8 cellular contexts compared by ENCODE assay signal in the genomic region with DNA sequence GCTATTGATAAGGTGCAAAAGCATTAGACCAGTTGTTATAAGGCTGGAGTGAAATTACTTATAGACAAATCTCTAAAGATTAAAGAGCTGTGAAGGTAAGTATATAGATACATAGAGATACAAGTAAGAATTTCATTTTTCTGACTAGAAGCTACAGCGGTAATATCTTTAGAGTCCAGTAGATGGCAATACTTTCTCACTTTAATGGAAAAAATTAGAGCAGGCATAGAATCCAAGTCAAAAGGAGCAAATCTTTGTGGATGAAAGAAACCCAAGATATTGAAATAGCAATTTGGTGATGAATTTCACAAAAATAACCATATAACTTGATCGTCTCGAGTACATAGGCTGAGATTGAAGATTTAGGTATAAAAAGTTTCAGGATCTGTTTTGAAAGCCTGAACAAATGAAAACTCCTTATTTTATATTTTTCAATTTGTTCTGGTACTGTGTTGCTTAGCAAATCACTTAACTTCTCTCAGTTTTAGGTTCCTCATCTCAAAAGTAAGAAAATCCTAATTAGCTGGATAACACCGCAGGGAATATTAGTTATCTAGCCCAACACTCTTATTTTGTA.
DNase-seq lines count a peak whose midpoint lies in the region; ATAC-seq, FAIRE-seq and TF ChIP-seq lines count a peak whose summit lies in the region.

No MANE protein-coding gene starts in this region.

- TF ChIP-seq CTCF in Loucy (conservative IDR thresholded peaks at IDR 0.05; ENCODE audit: low read length), result peak; percentile 85
- peak; percentile 74 for TF ChIP-seq CTCF in psoas muscle (IDR thresholded peaks at IDR 0.05)

- H3K9ac ChIP-seq in Loucy (ENCODE audit: low read depth, low read length, poor library complexity, severe bottlenecking) (no peak overlapping the region), SK-N-MC (ENCODE audit: insufficient read length) (no peak overlapping the region)

- H3F3A ChIP-seq in Loucy (ENCODE audit: low read depth), result 0 out of 2 replicates have a peak, but pooled peaks cover 3% of the 10 kb centered on the region

- no peaks in the 10 kb centered on the region for H4K20me1 ChIP-seq in Loucy (ENCODE audit: insufficient read depth, low read length, poor library complexity, severe bottlenecking)

- H3K9me3 ChIP-seq in Loucy (ENCODE audit: insufficient read depth, low read depth, low read length) (no peaks in the 10 kb centered on the region), SK-N-MC (ENCODE audit: low read depth, low read length) (no peaks in the 10 kb centered on the region), psoas muscle (no peaks in the 10 kb centered on the region)

- 30 to 34% (median 33%) methylated on average over 4 of the region's 4 CpGs for WGBS in psoas muscle, 3 donors

- FAIRE-seq in G401.6 (lab: Jason Lieb, UNC), result peak; percentile 98

- ATAC-seq in psoas muscle (peak in 3 of 4 donors; percentile 48 to 76 (median 54)), HG03139 (IDR thresholded peaks at IDR 0.05; ENCODE audit: unreplicated experiment) (no peak)

- no peaks in the 10 kb centered on the region for H3K9me2 ChIP-seq in Loucy (replicated peaks; ENCODE audit: low read depth, low read length)

- H3K4me1 ChIP-seq in Loucy (ENCODE audit: insufficient read depth, low read length, poor library complexity, severe bottlenecking) (no peaks in the 10 kb centered on the region), psoas muscle (no peaks in the 10 kb centered on the region)

- peak; percentile 40 for DNase-seq in SK-N-MC (ENCODE audit: low read depth, low spot score)
- peak; percentile 35 for DNase-seq in fibroblast of the conjunctiva (ENCODE audit: low read depth)
- no peak for DNase-seq in psoas muscle
- DNase-seq in stimulated activated CD4-positive, alpha-beta T cell treated with anti-CD3 and anti-CD28 coated beads, Interleukin-4, amount 100 ng/mL, for 1 hour, result no peak
- DNase-seq in mucosa of gallbladder (ENCODE audit: low spot score), result no peak

- intact Hi-C loops in psoas muscle (cut with DNase I), result loop anchor here (2.0 to 5.0 kb wide), 3 partner anchors 256 to 420 kb away; a partner anchor contains a TSS

- H3K36me3 ChIP-seq in Loucy (ENCODE audit: insufficient read depth, low read length) (peaks cover 12% of the 10 kb centered on the region; the same call in 1 of the 2 replicates), SK-N-MC (ENCODE audit: insufficient read depth, low read length) (no peaks in the 10 kb centered on the region), psoas muscle (ENCODE audit: insufficient read depth in 1 of 2, low read depth in 1 of 2) (peaks cover 0 to 10% of the 10 kb centered on the region in 2 donors)

- no peaks in the 10 kb centered on the region for H3K79me2 ChIP-seq in Loucy (ENCODE audit: insufficient read depth, low read length)

- no peak overlapping the region for H3K27ac ChIP-seq in SK-N-MC
- no peak overlapping the region for H3K27ac ChIP-seq in psoas muscle

- H3K4me2 ChIP-seq in Loucy (ENCODE audit: low read depth, low read length, poor library complexity, severe bottlenecking), result no peak overlapping the region

- H3K27me3 ChIP-seq in Loucy (ENCODE audit: insufficient read depth, low read length, poor library complexity, severe bottlenecking) (no peaks in the 10 kb centered on the region), psoas muscle (ENCODE audit: insufficient read depth in 3 of 3, low read length in 2 of 3) (no peaks in the 10 kb centered on the region)

- H3K4me3 ChIP-seq in Loucy (ENCODE audit: low read length, poor library complexity, severe bottlenecking) (no peak overlapping the region), SK-N-MC (no peak overlapping the region), psoas muscle (no peak overlapping the region)

- no peak overlapping the region for H2AFZ ChIP-seq in Loucy (ENCODE audit: low read length)

Comparison
In these comparisons a context has a peak if more than half of its experiments do, and no peak if none do; other contexts are left out.
1. DNase-seq: peak in SK-N-MC (single experiment) and fibroblast of the conjunctiva (single experiment); none in psoas muscle (0 of 2), stimulated activated CD4-positive, alpha-beta T cell treated with anti-CD3 and anti-CD28 coated beads, Interleukin-4, amount 100 ng/mL, for 1 hour (single experiment) and mucosa of gallbladder (single experiment).